26 cellular contexts compared by ENCODE assay signal in the genomic region with DNA sequence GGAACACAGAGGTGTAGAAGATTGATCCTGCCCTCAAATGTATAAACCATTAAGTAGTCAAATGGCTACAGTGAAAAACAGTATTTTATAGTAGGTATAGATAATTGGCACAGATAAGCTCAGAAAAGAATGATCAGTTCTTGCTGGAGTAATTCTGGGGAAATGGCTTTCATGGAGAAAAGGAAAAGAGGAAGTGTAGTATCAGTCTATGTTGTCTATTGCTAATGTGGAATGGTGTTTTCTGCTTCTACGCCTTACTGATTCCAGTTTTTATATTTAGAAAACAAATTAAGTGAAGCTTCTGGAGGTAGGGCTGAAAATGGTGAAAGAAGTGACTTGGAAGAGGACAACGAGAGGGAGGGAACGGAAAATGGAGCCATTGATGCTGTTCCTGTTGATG.
"Had no signal": no experiment of that assay in that cellular context is flagged by ENCODE, and none has a peak within 500 bp of the region (broad histone marks: within the 10 kb centered on the region; RNA-seq: fewer than 3 reads in every experiment).

No MANE protein-coding gene starts in this region.

- DNase-seq: activated CD4-positive, alpha-beta T cell treated with anti-CD3 and anti-CD28 coated beads for 36 hours; activated CD4-positive, alpha-beta T cell treated with anti-CD3 and anti-CD28 coated beads, Interleukin-2, amount 50 U/mL, for 48 hours; activated CD4-positive, CD25-positive, alpha-beta regulatory T cell; activated CD8-positive, alpha-beta memory T cell treated with anti-CD3 and anti-CD28 coated beads, Interleukin-2, amount 50 U/mL, for 48 hours; activated effector memory CD4-positive, alpha-beta T cell treated with anti-CD3 and anti-CD28 coated beads, Interleukin-2, amount 50 U/mL, for 16 hours; activated naive CD4-positive, alpha-beta T cell treated with anti-CD3 and anti-CD28 coated beads, Interleukin-2, amount 50 U/mL, for 16 hours; anterior cingulate cortex; cerebellar nuclear complex; colonic mucosa; effector CD8-positive, alpha-beta T cell; erythroblast; gastrocnemius medialis; glutamatergic neuron; islet precursor cell; left ventricle myocardium inferior; mesendoderm; right lobe of liver; stimulated activated CD4-positive, alpha-beta T cell treated with anti-CD3 and anti-CD28 coated beads, Interleukin-4, amount 100 ng/mL, for 1 hour; stimulated activated naive CD8-positive, alpha-beta T cell treated with anti-CD3 and anti-CD28 coated beads, Interleukin-15, amount 100 ng/mL, for 72 hours; thyroid gland; upper lobe of left lung had no signal

- ATAC-seq: activated CD4-positive, alpha-beta T cell treated with anti-CD3 and anti-CD28 coated beads for 36 hours; gastrocnemius medialis; natural killer cell treated with Interleukin-12 subunit alpha and Interleukin-12 subunit beta and Interleukin-15 and Interleukin-18, amount 100 ng/mL, for 72 hours; right lobe of liver; stimulated activated naive CD8-positive, alpha-beta T cell treated with anti-CD3 and anti-CD28 coated beads, Interleukin-15, amount 100 ng/mL, for 72 hours had no signal

- H3K9me3 Mint-ChIP-seq: natural killer cell treated with Interleukin-12 subunit alpha and Interleukin-12 subunit beta and Interleukin-15 and Interleukin-18, amount 100 ng/mL, for 72 hours; stimulated activated naive CD8-positive, alpha-beta T cell treated with anti-CD3 and anti-CD28 coated beads, Interleukin-15, amount 100 ng/mL, for 72 hours had no signal

- H3K27me3 ChIP-seq: colonic mucosa, gastrocnemius medialis, hepatocyte, neutrophil, right lobe of liver, thyroid gland, upper lobe of left lung, vagina had no signal

- H3K4me3 Mint-ChIP-seq: activated CD4-positive, alpha-beta T cell treated with anti-CD3 and anti-CD28 coated beads for 36 hours; natural killer cell treated with Interleukin-12 subunit alpha and Interleukin-12 subunit beta and Interleukin-15 and Interleukin-18, amount 100 ng/mL, for 72 hours; stimulated activated naive CD8-positive, alpha-beta T cell treated with anti-CD3 and anti-CD28 coated beads, Interleukin-15, amount 100 ng/mL, for 72 hours had no signal

- H3K4me1 ChIP-seq: colonic mucosa, gastrocnemius medialis, right lobe of liver had no signal

- H3K27ac Mint-ChIP-seq: activated CD4-positive, alpha-beta T cell treated with anti-CD3 and anti-CD28 coated beads for 36 hours; natural killer cell treated with Interleukin-12 subunit alpha and Interleukin-12 subunit beta and Interleukin-15 and Interleukin-18, amount 100 ng/mL, for 72 hours had no signal

- H3K27ac ChIP-seq: colonic mucosa, gastrocnemius medialis, hepatocyte, left ventricle myocardium inferior, neutrophil, right lobe of liver, upper lobe of left lung, vagina had no signal

- H3K4me3 ChIP-seq: colonic mucosa, gastrocnemius medialis, hepatocyte, left ventricle myocardium inferior, lung, right lobe of liver, thyroid gland, upper lobe of left lung, vagina had no signal

- H3K9me3 ChIP-seq: colonic mucosa, gastrocnemius medialis, left ventricle myocardium inferior, neutrophil, right lobe of liver, thyroid gland, upper lobe of left lung, vagina had no signal

- H3K27me3 Mint-ChIP-seq: activated CD4-positive, alpha-beta T cell treated with anti-CD3 and anti-CD28 coated beads for 36 hours; natural killer cell treated with Interleukin-12 subunit alpha and Interleukin-12 subunit beta and Interleukin-15 and Interleukin-18, amount 100 ng/mL, for 72 hours; stimulated activated naive CD8-positive, alpha-beta T cell treated with anti-CD3 and anti-CD28 coated beads, Interleukin-15, amount 100 ng/mL, for 72 hours had no signal
